In genomic region chr2:121633463-121633862, GRCh38 we compare ENCODE assay signal across 25 cellular contexts. TPM values are rescaled to one million over a fixed set of nuclear protein-coding genes. Genes with fewer than 3 reads are reported as not detected.
DNase-seq lines count a peak whose midpoint lies in the region; ATAC-seq, FAIRE-seq and TF ChIP-seq lines count a peak whose summit lies in the region.
"Had no signal": no experiment of that assay in that cellular context is flagged by ENCODE, and none has a peak within 500 bp of the region (broad histone marks: within the 10 kb centered on the region; RNA-seq: fewer than 3 reads in every experiment).

No MANE protein-coding gene starts in this region.

- intact Hi-C loops in heart right ventricle (cut with DNase I) = no loop called here

- H3K27me3 ChIP-seq in heart right ventricle = no peaks in the 10 kb centered on the region
- H3K27me3 ChIP-seq: BE2C, cardiac muscle cell, hepatocyte, neural progenitor cell, spleen, tibial artery had no signal

- H3K9me3 ChIP-seq in heart right ventricle = peaks cover 0 to 16% (median 0%) of the 10 kb centered on the region in 11 donors
- H3K9me3 ChIP-seq: BE2C, prostate gland, tibial artery had no signal

- ATAC-seq in activated T-cell treated with anti-CD3 and anti-CD28 coated beads, Interleukin-2, amount 50 U/mL, for 72 hours (replicated peaks in 1 of 2) = no peak
- ATAC-seq in T-cell (replicated peaks in 1 of 4) (no peak), heart right ventricle (peak; percentile 16 to 91 (median 78)), HG03095 (IDR thresholded peaks at IDR 0.05; ENCODE audit: unreplicated experiment) (no peak), GM18867 (IDR thresholded peaks at IDR 0.05; ENCODE audit: unreplicated experiment) (no peak)
- ATAC-seq in stimulated activated memory B cell treated with anti-CD40 and anti-IgM and Interleukin-4, amounts not matched to agents 10 μg/mL and 1 μg/mL and 100 μg/mL, for 72 hours = no peak
- ATAC-seq: GM23338; stimulated activated naive CD8-positive, alpha-beta T cell treated with anti-CD3 and anti-CD28 coated beads, Interleukin-15, Interleukin-2, amounts not matched to agents 100 U/mL and 50 U/mL, for 24 hours had no signal

- CTCF ChIA-PET in T-cell (lab: Charles Lee) = interaction anchor here in 1 of 2 donors (0.5 kb wide), 1 partner anchor 956 kb away, joined by 5 read pairs; no protein-coding TSS in a partner anchor

- WGBS in heart right ventricle, 2 donors = 63 to 67% methylated on average over 4 of the region's 4 CpGs

- peaks cover 6 to 10% of the 10 kb centered on the region in 2 donors for H3K36me3 Mint-ChIP-seq in activated T-cell treated with anti-CD3 and anti-CD28 coated beads, Interleukin-2, amount 50 U/mL, for 72 hours (ENCODE audit: insufficient read depth in 2 of 2)
- H3K36me3 Mint-ChIP-seq in T-cell = peaks cover 22% of the 10 kb centered on the region
- H3K36me3 Mint-ChIP-seq in stimulated activated memory B cell treated with anti-CD40 and anti-IgM and Interleukin-4, amounts not matched to agents 10 μg/mL and 1 μg/mL and 100 μg/mL, for 72 hours = peaks cover 14% of the 10 kb centered on the region

- no peak for DNase-seq in activated T-cell treated with anti-CD3 and anti-CD28 coated beads, Interleukin-2, amount 50 U/mL, for 72 hours
- DNase-seq in activated T-cell treated with anti-CD3 and anti-CD28 coated beads, Interleukin-2, amount 50 U/mL, for 1 hour = no peak
- DNase-seq in T-cell = no peak
- DNase-seq in heart right ventricle = peak in 1 of 2 donors; percentile 29
- no peak for DNase-seq in urothelium cell line (ENCODE audit: low spot score)
- DNase-seq: activated CD4-positive, alpha-beta T cell treated with anti-CD3 and anti-CD28 coated beads, Interleukin-2, amount 50 U/mL, for 4 hours; amygdala; BE2C; NCI-H2081; spleen; stimulated activated CD4-positive, alpha-beta T cell treated with anti-CD3 and anti-CD28 coated beads, Interleukin-4, amount 100 ng/mL, for 1 hour; stimulated activated naive CD8-positive, alpha-beta T cell treated with anti-CD3 and anti-CD28 coated beads, Interleukin-15, Interleukin-2, amounts not matched to agents 100 U/mL and 50 U/mL, for 24 hours; T-helper 2 cell; tibial artery; WERI-Rb-1 had no signal

- peaks cover 0 to 4% of the 10 kb centered on the region in 2 donors for H3K9me3 Mint-ChIP-seq in activated T-cell treated with anti-CD3 and anti-CD28 coated beads, Interleukin-2, amount 50 U/mL, for 72 hours
- H3K9me3 Mint-ChIP-seq in T-cell = peaks cover 0 to 12% (median 2%) of the 10 kb centered on the region in 3 donors
- no peaks in the 10 kb centered on the region for H3K9me3 Mint-ChIP-seq in stimulated activated memory B cell treated with anti-CD40 and anti-IgM and Interleukin-4, amounts not matched to agents 10 μg/mL and 1 μg/mL and 100 μg/mL, for 72 hours

- H3K4me3 Mint-ChIP-seq in activated T-cell treated with anti-CD3 and anti-CD28 coated beads, Interleukin-2, amount 50 U/mL, for 72 hours = peak overlapping the region in 1 of 2 donors; percentile 5
- no peak overlapping the region for H3K4me3 Mint-ChIP-seq in T-cell
- H3K4me3 Mint-ChIP-seq in stimulated activated memory B cell treated with anti-CD40 and anti-IgM and Interleukin-4, amounts not matched to agents 10 μg/mL and 1 μg/mL and 100 μg/mL, for 72 hours = no peak overlapping the region
- H3K4me3 Mint-ChIP-seq: GM23338, neural progenitor cell had no signal

- H3K36me3 ChIP-seq in heart right ventricle = peaks cover 0 to 3% (median 0%) of the 10 kb centered on the region in 9 donors
- H3K36me3 ChIP-seq: BE2C, cardiac muscle cell, neural progenitor cell, prostate gland, tibial artery had no signal

- no peak overlapping the region for H3K4me3 ChIP-seq in heart right ventricle
- H3K4me3 ChIP-seq: cardiac muscle cell, GM23338, hepatocyte, neural progenitor cell, prostate gland, spleen, tibial artery had no signal

- POLR2A ChIA-PET in T-cell (lab: Charles Lee) = no interaction called here

- peaks cover 3 to 53% (median 41%) of the 10 kb centered on the region in 9 donors for H3K4me1 ChIP-seq in heart right ventricle
- H3K4me1 ChIP-seq: BE2C, prostate gland had no signal

- H3K27ac ChIP-seq in heart right ventricle = peak overlapping the region in 9 of 10 donors; percentile 27 to 71 (median 64)
- H3K27ac ChIP-seq: neural progenitor cell, tibial artery, WERI-Rb-1 had no signal

- peaks cover 38% of the 10 kb centered on the region for H3K4me1 Mint-ChIP-seq in activated T-cell treated with anti-CD3 and anti-CD28 coated beads, Interleukin-2, amount 50 U/mL, for 72 hours (ENCODE audit: low read depth)
- H3K4me1 Mint-ChIP-seq in T-cell = peaks cover 36 to 45% (median 39%) of the 10 kb centered on the region in 3 donors
- H3K4me1 Mint-ChIP-seq in stimulated activated memory B cell treated with anti-CD40 and anti-IgM and Interleukin-4, amounts not matched to agents 10 μg/mL and 1 μg/mL and 100 μg/mL, for 72 hours = peaks cover 23% of the 10 kb centered on the region
- H3K4me1 Mint-ChIP-seq: GM23338 had no signal

- TF ChIP-seq CTCF in heart right ventricle (IDR thresholded peaks at IDR 0.05) = no peak

- H3K27me3 Mint-ChIP-seq in activated T-cell treated with anti-CD3 and anti-CD28 coated beads, Interleukin-2, amount 50 U/mL, for 72 hours (ENCODE audit: low read depth) = no peaks in the 10 kb centered on the region
- no peaks in the 10 kb centered on the region for H3K27me3 Mint-ChIP-seq in T-cell
- no peaks in the 10 kb centered on the region for H3K27me3 Mint-ChIP-seq in stimulated activated memory B cell treated with anti-CD40 and anti-IgM and Interleukin-4, amounts not matched to agents 10 μg/mL and 1 μg/mL and 100 μg/mL, for 72 hours

- no peak for FAIRE-seq in urothelium cell line (lab: Jason Lieb, UNC)
- FAIRE-seq: A204.1, endothelial cell of umbilical vein had no signal

- peak overlapping the region; percentile 66 for H3K27ac Mint-ChIP-seq in activated T-cell treated with anti-CD3 and anti-CD28 coated beads, Interleukin-2, amount 50 U/mL, for 72 hours
- H3K27ac Mint-ChIP-seq in T-cell = peak overlapping the region; percentile 28 to 35
- H3K27ac Mint-ChIP-seq in stimulated activated memory B cell treated with anti-CD40 and anti-IgM and Interleukin-4, amounts not matched to agents 10 μg/mL and 1 μg/mL and 100 μg/mL, for 72 hours = peak overlapping the region; percentile 58

RNA-seq across cellular contexts. Expression of gene CLASP1, which starts 15.8 kb away (rescaled TPM):
- total RNA-seq in activated T-cell treated with anti-CD3 and anti-CD28 coated beads, Interleukin-2, amount 50 U/mL, for 72 hours = 100 to 1,000 TPM in 1 of 2 donors, 10 to 100 TPM in 1; 95.1 to 121 TPM
- total RNA-seq in T-cell = 10 to 100 TPM; 57.8 to 72.8 (median 65.1) TPM
- total RNA-seq in heart right ventricle = 10 to 100 TPM; 52.9 to 90.6 (median 76.4) TPM
- 10 to 100 TPM; 10.1 to 16.5 TPM for polyA plus RNA-seq in heart right ventricle

Comparison
In these comparisons a context has a peak if more than half of its experiments do, and no peak if none do; other contexts are left out.
1. ATAC-seq: peak in heart right ventricle (8 of 8); none in activated T-cell treated with anti-CD3 and anti-CD28 coated beads, Interleukin-2, amount 50 U/mL, for 72 hours (0 of 2), T-cell (0 of 4), stimulated activated memory B cell treated with anti-CD40 and anti-IgM and Interleukin-4, amounts not matched to agents 10 μg/mL and 1 μg/mL and 100 μg/mL, for 72 hours (single experiment), HG03095 (single experiment) and GM18867 (single experiment).
2. Peak in every context shown above with its lines, with median percentiles within 50 percentile points of each other: H3K27ac Mint-ChIP-seq.